8 cellular contexts compared by ENCODE assay signal in genomic region chr9:71911908-71912325, GRCh38. TPM values are rescaled to one million over a fixed set of nuclear protein-coding genes. Genes with fewer than 3 reads are reported as not detected.
DNase-seq lines count a peak whose midpoint lies in the region; ATAC-seq, FAIRE-seq and TF ChIP-seq lines count a peak whose summit lies in the region.

No MANE protein-coding gene starts in this region.

- peak overlapping the region; percentile 83 for H2AFZ ChIP-seq in GM12878 (ENCODE audit: control insufficient read depth, low read depth, low read length)
- H2AFZ ChIP-seq in HepG2 (ENCODE audit: low read length), result peak overlapping the region; percentile 8

- H3K79me2 ChIP-seq in GM12878 (ENCODE audit: control insufficient read depth, insufficient read depth, low read length), result peaks cover 90% of the 10 kb centered on the region
- peaks cover 77% of the 10 kb centered on the region for H3K79me2 ChIP-seq in HepG2 (ENCODE audit: insufficient read depth, low read length)

- RAD21 ChIA-PET in GM12878 (lab: Charles Lee; ENCODE audit: unreplicated experiment), result interaction anchor here (1.1 to 3.9 kb wide), 3 partner anchors 15 to 93 kb away, joined by 3 to 22 read pairs (median 4); no protein-coding TSS in a partner anchor

- no peaks in the 10 kb centered on the region for H3K27me3 Mint-ChIP-seq in activated naive CD4-positive, alpha-beta T cell treated with anti-CD3 and anti-CD28 coated beads for 36 hours (ENCODE audit: low read depth)

- no peaks in the 10 kb centered on the region for H3K36me3 ChIP-seq in GM12878 (ENCODE audit: control insufficient read depth in 2 of 2, insufficient read depth in 2 of 2, low read length in 1 of 2)
- no peaks in the 10 kb centered on the region for H3K36me3 ChIP-seq in HepG2 (replicated peaks in 1 of 2; ENCODE audit: control insufficient read depth in 1 of 2, insufficient read depth in 2 of 2, low read length in 2 of 2)
- H3K36me3 ChIP-seq in transverse colon, result no peaks in the 10 kb centered on the region

- H3K27ac Mint-ChIP-seq in activated naive CD4-positive, alpha-beta T cell treated with anti-CD3 and anti-CD28 coated beads for 36 hours, result peak overlapping the region; percentile 92

- H3K9ac ChIP-seq in GM12878 (ENCODE audit: control insufficient read depth, insufficient read depth, low read length) (peak overlapping the region; percentile 82), HepG2 (ENCODE audit: insufficient read depth, low read depth, low read length) (peak overlapping the region; percentile 68)

- in situ Hi-C loops in GM12878 (cut with MboI), result loop anchor here (25.0 kb wide), 2 partner anchors 1500 to 1650 kb away; partner anchors contain the start of genes KLF9 and SMC5
- in situ Hi-C loops in HepG2 (cut with HindIII; ENCODE audit: extremely low pct_ligation_motif_present, low pct_unique_long_range_greater_than_20kb), result no loop called here
- in situ Hi-C loops in transverse colon (cut with MboI; ENCODE audit: low pct_ligation_motif_present in 1 of 4, low pct_unique_long_range_greater_than_20kb in 1 of 4, low sequenced_read_pairs in 3 of 4), result no loop called here

- H3K4me1 ChIP-seq in GM12878 (ENCODE audit: control insufficient read depth, insufficient read depth, low read length), result peaks cover 4% of the 10 kb centered on the region
- H3K4me1 ChIP-seq in HepG2 (ENCODE audit: insufficient read depth, low read length), result peaks cover 43% of the 10 kb centered on the region
- H3K4me1 ChIP-seq in transverse colon, result peaks cover 16 to 56% (median 29%) of the 10 kb centered on the region in 4 donors

- intact Hi-C loops in activated naive CD4-positive, alpha-beta T cell treated with anti-CD3 and anti-CD28 coated beads for 36 hours (cut with micrococcal nuclease), result loop anchor here (1.0 to 10.0 kb wide), 13 partner anchors 15 to 1657 kb away; partner anchors contain the start of genes CEMIP2, SMC5, TMC1 and ZFAND5
- intact Hi-C loops in GM12878 (cut with micrococcal nuclease; ENCODE audit: unreplicated experiment), result loop anchor here (5.0 kb wide), 2 partner anchors 90 to 280 kb away; no protein-coding TSS in a partner anchor
- intact Hi-C loops in HepG2 (cut with micrococcal nuclease; ENCODE audit: unreplicated experiment), result loop anchor here (5.0 to 10.0 kb wide), 2 partner anchors 237 to 450 kb away; no protein-coding TSS in a partner anchor
- intact Hi-C loops in transverse colon (cut with DNase I; ENCODE audit: low total_unique reads), result no loop called here

- H3K9me3 ChIP-seq in GM12878 (replicated peaks; ENCODE audit: control insufficient read depth, insufficient read depth, low read length) (no peaks in the 10 kb centered on the region), HepG2 (ENCODE audit: low read length) (no peaks in the 10 kb centered on the region), transverse colon (no peaks in the 10 kb centered on the region)

- H3K4me2 ChIP-seq in GM12878 (ENCODE audit: control insufficient read depth, insufficient read depth) (peak overlapping the region; percentile 61), HepG2 (ENCODE audit: low read depth, low read length) (peak overlapping the region; percentile 67)

- peak overlapping the region; percentile 79 for H3K27ac ChIP-seq in GM12878 (ENCODE audit: control insufficient read depth, insufficient read depth)
- H3K27ac ChIP-seq in HepG2 (ENCODE audit: extremely low read length, insufficient read depth, low read length), result peak overlapping the region; percentile 76
- peak overlapping the region; percentile 95 to 99 (median 98) for H3K27ac ChIP-seq in transverse colon

- ATAC-seq in GM12878 (no peak), HepG2 (no peak), HG03342 (IDR thresholded peaks at IDR 0.05; ENCODE audit: unreplicated experiment) (no peak)

- TF ChIP-seq POLR2A in GM12878 (IDR thresholded peaks at IDR 0.05; ENCODE audit: low read depth, low read length) (no peak), HepG2 (IDR thresholded peaks at IDR 0.05; ENCODE audit: insufficient read depth in 1 of 2, low read depth in 2 of 2, low read length in 2 of 2) (no peak), transverse colon (IDR thresholded peaks at IDR 0.05) (no peak)

- TF ChIP-seq RAD21 in GM12878 (IDR thresholded peaks at IDR 0.05; ENCODE audit: insufficient read depth, low read depth, low read length) (no peak), HepG2 (CRISPR knock-in tag; IDR thresholded peaks at IDR 0.05) (no peak)

- POLR2A ChIA-PET in GM12878 (lab: Charles Lee) (interaction anchor here (1.2 to 1.9 kb wide), 5 partner anchors 10 to 119 kb away, joined by 3 to 8 read pairs (median 5); no protein-coding TSS in a partner anchor), HepG2 (lab: Yijun Ruan, JAX) (interaction anchor here (1.2 to 1.9 kb wide), 6 partner anchors 13 to 453 kb away, joined by 3 to 11 read pairs (median 6); partner anchors contain the start of gene ZFAND5)

- H3K4me3 Mint-ChIP-seq in activated naive CD4-positive, alpha-beta T cell treated with anti-CD3 and anti-CD28 coated beads for 36 hours, result peak overlapping the region; percentile 99

- H3K36me3 Mint-ChIP-seq in activated naive CD4-positive, alpha-beta T cell treated with anti-CD3 and anti-CD28 coated beads for 36 hours (ENCODE audit: low read depth), result no peaks in the 10 kb centered on the region

- H3K27me3 ChIP-seq in GM12878 (replicated peaks in 1 of 2; ENCODE audit: control insufficient read depth in 2 of 2, insufficient read depth in 2 of 2, low read length in 1 of 2), result no peaks in the 10 kb centered on the region
- no peaks in the 10 kb centered on the region; a peak in 1 of 5 replicates for H3K27me3 ChIP-seq in HepG2 (ENCODE audit: control insufficient read depth in 1 of 2, insufficient read depth in 2 of 2, low read length in 2 of 2)
- no peaks in the 10 kb centered on the region for H3K27me3 ChIP-seq in transverse colon

- H3K4me3 ChIP-seq in GM12878, result peak overlapping the region; percentile 89
- H3K4me3 ChIP-seq in HepG2 (replicated peaks in 1 of 3; ENCODE audit: insufficient read depth in 1 of 3, low read depth in 2 of 3, low read length in 3 of 3), result peak overlapping the region; percentile 69 to 85 (median 77)
- peak overlapping the region; percentile 39 to 97 (median 92) for H3K4me3 ChIP-seq in transverse colon

- TF ChIP-seq EP300 in GM12878 (IDR thresholded peaks at IDR 0.05; ENCODE audit: borderline replicate concordance in 1 of 2, control insufficient read depth in 1 of 2, low read depth in 2 of 2, low read length in 2 of 2) (no peak), HepG2 (IDR thresholded peaks at IDR 0.05; ENCODE audit: low read depth in 2 of 2, low read length in 2 of 2) (no peak), HepG2 (CRISPR knock-in tag; IDR thresholded peaks at IDR 0.05; ENCODE audit: borderline replicate concordance) (no peak), transverse colon (IDR thresholded peaks at IDR 0.05; ENCODE audit: low read depth) (no peak)

- H4K20me1 ChIP-seq in GM12878 (ENCODE audit: control insufficient read depth, insufficient read depth), result no peaks in the 10 kb centered on the region
- peaks cover 32% of the 10 kb centered on the region for H4K20me1 ChIP-seq in HepG2 (ENCODE audit: insufficient read depth, low read length)

- SMC1A ChIA-PET in GM12878 (lab: Charles Lee; ENCODE audit: uncharacterized antibody, unreplicated experiment), result interaction anchor here (0.7 to 8.2 kb wide), 6 partner anchors 16 to 65 kb away, joined by 4 to 77 read pairs (median 8); no protein-coding TSS in a partner anchor

- CTCF ChIA-PET in activated naive CD4-positive, alpha-beta T cell treated with anti-CD3 and anti-CD28 coated beads for 36 hours (lab: Charles Lee), result interaction anchor here (0.9 kb wide), 1 partner anchor 119 kb away, joined by 4 read pairs; no protein-coding TSS in a partner anchor
- CTCF ChIA-PET in GM12878 (lab: Yijun Ruan, JAX), result interaction anchor here (0.6 to 1.5 kb wide), 6 partner anchors 9 to 898 kb away, joined by 3 to 8 read pairs (median 4); no protein-coding TSS in a partner anchor
- CTCF ChIA-PET in HepG2 (lab: Yijun Ruan, JAX; ENCODE audit: low intra/inter-chr PET ratio, low total read pairs), result no interaction called here

- 1% methylated on average over 9 of the region's 9 CpGs for WGBS in GM12878 (ENCODE audit: insufficient coverage, insufficient replicate concordance, low lambda C conversion rate, missing lambda C conversion rate)
- 0% methylated on average over 9 of the region's 9 CpGs for WGBS in HepG2 (ENCODE audit: low lambda C conversion rate)
- WGBS in transverse colon (ENCODE audit: low coverage in 1 of 2), 2 donors, result 0 to 4% methylated on average over 4 to 9 of the region's 9 CpGs

- no peaks in the 10 kb centered on the region for H3K9me3 Mint-ChIP-seq in activated naive CD4-positive, alpha-beta T cell treated with anti-CD3 and anti-CD28 coated beads for 36 hours

- FAIRE-seq in GM12878 (lab: Jason Lieb, UNC) (no peak), HepG2 (lab: Jason Lieb, UNC) (no peak)

- BruUV-seq in GM12878 (replicated peaks; lab: Mats Ljungman, UMichigan), result TSS peak; percentile 75
- BruUV-seq in HepG2 (replicated peaks; lab: Mats Ljungman, UMichigan), result TSS peak; percentile 71

- peaks cover 56% of the 10 kb centered on the region for H3K4me1 Mint-ChIP-seq in activated naive CD4-positive, alpha-beta T cell treated with anti-CD3 and anti-CD28 coated beads for 36 hours (ENCODE audit: low read depth)

- no peak for DNase-seq in activated naive CD4-positive, alpha-beta T cell treated with anti-CD3 and anti-CD28 coated beads for 36 hours
- no peak for DNase-seq in activated naive CD4-positive, alpha-beta T cell treated with anti-CD3 and anti-CD28 coated beads, Interleukin-2, amount 50 U/mL, for 16 hours
- no peak for DNase-seq in GM12878 (ENCODE audit: low read depth, low spot score)
- DNase-seq in HepG2 (ENCODE audit: low spot score), result no peak
- no peak for DNase-seq in transverse colon
- no peak for DNase-seq in NCI-H187 treated with DMSO at 0.1 percent for 48 hours (lab: John Stamatoyannopoulos, UW)
- DNase-seq in effector CD4-positive, alpha-beta T cell, result no peak

- TF ChIP-seq CTCF in GM12878 (IDR thresholded peaks at IDR 0.05 in 2 of 3, conservative IDR thresholded peaks at IDR 0.05 in 1 of 3; ENCODE audit: control insufficient read depth in 2 of 3, extremely low read depth in 1 of 3, insufficient read depth in 1 of 3, low read depth in 3 of 3, low read length in 3 of 3), result no peak
- no peak for TF ChIP-seq CTCF in HepG2 (CRISPR knock-in tag; IDR thresholded peaks at IDR 0.05)
- TF ChIP-seq CTCF in transverse colon (IDR thresholded peaks at IDR 0.05), result no peak

RNA-seq across cellular contexts. Expression of gene C9orf85, which starts 0.5 kb away (rescaled TPM):
- 1 to 10 TPM; 6.2 to 6.7 TPM for total RNA-seq in activated naive CD4-positive, alpha-beta T cell treated with anti-CD3 and anti-CD28 coated beads for 36 hours
- 12.3 and 13.7 TPM in 2 replicates for total RNA-seq in GM12878 (2013; cell fraction: nucleolus; rRNA removed)
- 11.7 and 13.4 TPM in 2 replicates for total RNA-seq in GM12878 (2014; rRNA removed)
- 22.0 and 22.5 TPM in 2 replicates for total RNA-seq in GM12878 (2014; rRNA removed; fragmentation: Illumina TruSeq; extraction: Trizol)
- 9.0 and 9.1 TPM in 2 replicates for total RNA-seq in GM12878 (2021)
- polyA plus RNA-seq in GM12878 (2011; ENCODE audit: low read depth), result 7.8 TPM
- 15.2 and 19.4 TPM in 2 replicates for polyA plus RNA-seq in GM12878 (2011; rRNA removed)
- polyA plus RNA-seq in GM12878 (2011; cell fraction: cytosol; rRNA removed), result 9.1 and 9.5 TPM in 2 replicates
- 5.0 and 5.6 TPM in 2 replicates for polyA plus RNA-seq in GM12878 (2011; cell fraction: nucleus; rRNA removed)
- polyA plus RNA-seq in GM12878 (2012), result 9.8 and 11.8 TPM in 2 replicates
- polyA plus RNA-seq in GM12878 (2014; fragmentation: Illumina TruSeq; extraction: Trizol), result 22.6 and 30.2 TPM in 2 replicates
- 10 to 100 TPM; 16.6 to 16.7 TPM for polyA plus RNA-seq in GM12878 (2014; fragmentation: Nextera tagmentation; extraction: Ambion mirVana)
- 14.7 and 16.3 TPM in 2 replicates for polyA plus RNA-seq in GM12878 (2014; rRNA removed)
- polyA plus RNA-seq in GM12878 (2016; fragmentation: Nextera tagmentation; extraction: Ambion mirVana), result 10 to 100 TPM; 16.2 to 16.6 TPM
- polyA minus RNA-seq in GM12878 (2011; rRNA and poly(A)+ RNA removed), result 5.6 and 5.9 TPM in 2 replicates
- 4.4 and 6.0 TPM in 2 replicates for polyA minus RNA-seq in GM12878 (2011; cell fraction: cytosol; rRNA and poly(A)+ RNA removed)
- 6.5 and 12.8 TPM in 2 replicates for polyA minus RNA-seq in GM12878 (2011; cell fraction: nucleus; rRNA and poly(A)+ RNA removed)
- total RNA-seq in HepG2 (2016; rRNA removed; fragmentation: Illumina TruSeq; extraction: Trizol), result 9.9 and 10.1 TPM in 2 replicates
- total RNA-seq in HepG2 (2016; cell fraction: cytosol; rRNA removed; fragmentation: Illumina TruSeq; extraction: Trizol; ENCODE audit: low read depth), result 5.5 and 6.6 TPM in 2 replicates
- total RNA-seq in HepG2 (2016; cell fraction: insoluble cytoplasmic fraction; rRNA removed; fragmentation: Illumina TruSeq; extraction: Trizol), result 9.8 and 12.3 TPM in 2 replicates
- 11.8 and 13.0 TPM in 2 replicates for total RNA-seq in HepG2 (2016; cell fraction: membrane; rRNA removed; fragmentation: Illumina TruSeq; extraction: Trizol)
- total RNA-seq in HepG2 (2016; cell fraction: nucleus; rRNA removed; fragmentation: Illumina TruSeq; extraction: Trizol), result 7.3 and 8.5 TPM in 2 replicates
- 11.3 and 13.9 TPM in 2 replicates for polyA plus RNA-seq in HepG2 (2011; rRNA removed)
- polyA plus RNA-seq in HepG2 (2011; cell fraction: cytosol; rRNA removed), result 10.5 and 13.4 TPM in 2 replicates
- 3.9 and 5.8 TPM in 2 replicates for polyA plus RNA-seq in HepG2 (2011; cell fraction: nucleus; rRNA removed)
- polyA plus RNA-seq in HepG2 (2012), result 14.9 and 15.4 TPM in 2 replicates
- polyA plus RNA-seq in HepG2 (2016; cell fraction: cytosol; fragmentation: Illumina TruSeq; extraction: Trizol; ENCODE audit: low read depth), result 7.0 and 7.2 TPM in 2 replicates
- polyA plus RNA-seq in HepG2 (2016; cell fraction: insoluble cytoplasmic fraction; fragmentation: Illumina TruSeq; extraction: Trizol; ENCODE audit: low read depth), result 15.7 and 16.4 TPM in 2 replicates
- 12.6 and 13.2 TPM in 2 replicates for polyA plus RNA-seq in HepG2 (2016; cell fraction: membrane; fragmentation: Illumina TruSeq; extraction: Trizol; ENCODE audit: low read depth)
- 7.9 and 8.9 TPM in 2 replicates for polyA plus RNA-seq in HepG2 (2016; cell fraction: nucleus; fragmentation: Illumina TruSeq; extraction: Trizol; ENCODE audit: insufficient read depth, low read depth)
- 5.1 and 6.1 TPM in 2 replicates for polyA minus RNA-seq in HepG2 (2011; rRNA and poly(A)+ RNA removed; ENCODE audit: low replicate concordance)
- 6.2 and 9.6 TPM in 2 replicates for polyA minus RNA-seq in HepG2 (2011; cell fraction: cytosol; rRNA and poly(A)+ RNA removed)
- 17.6 and 21.1 TPM in 2 replicates for polyA minus RNA-seq in HepG2 (2011; cell fraction: nucleus; rRNA and poly(A)+ RNA removed)
- 10 to 100 TPM in 2 of 4 donors, 1 to 10 TPM in 2; 3.0 to 14.9 (median 9.8) TPM for total RNA-seq in transverse colon

RNA-seq across cellular contexts. Expression of gene ABHD17B, which starts 0.9 kb away (rescaled TPM):
- 10 to 100 TPM; 10.2 to 11.1 TPM for total RNA-seq in activated naive CD4-positive, alpha-beta T cell treated with anti-CD3 and anti-CD28 coated beads for 36 hours
- 12.8 and 13.9 TPM in 2 replicates for total RNA-seq in GM12878 (2013; cell fraction: nucleolus; rRNA removed)
- total RNA-seq in GM12878 (2014; rRNA removed), result 16.6 and 19.1 TPM in 2 replicates
- total RNA-seq in GM12878 (2014; rRNA removed; fragmentation: Illumina TruSeq; extraction: Trizol), result 15.7 and 16.0 TPM in 2 replicates
- total RNA-seq in GM12878 (2021), result 16.8 and 17.4 TPM in 2 replicates
- 4.4 TPM for polyA plus RNA-seq in GM12878 (2011; ENCODE audit: low read depth)
- polyA plus RNA-seq in GM12878 (2011; rRNA removed), result 16.5 and 18.4 TPM in 2 replicates
- 10.3 and 11.2 TPM in 2 replicates for polyA plus RNA-seq in GM12878 (2011; cell fraction: cytosol; rRNA removed)
- 5.7 and 7.6 TPM in 2 replicates for polyA plus RNA-seq in GM12878 (2011; cell fraction: nucleus; rRNA removed)
- polyA plus RNA-seq in GM12878 (2012), result 6.0 and 9.8 TPM in 2 replicates
- polyA plus RNA-seq in GM12878 (2014; fragmentation: Illumina TruSeq; extraction: Trizol), result 12.3 and 14.7 TPM in 2 replicates
- 1 to 10 TPM; 3.5 to 6.9 TPM for polyA plus RNA-seq in GM12878 (2014; fragmentation: Nextera tagmentation; extraction: Ambion mirVana)
- polyA plus RNA-seq in GM12878 (2014; rRNA removed), result 13.5 and 17.6 TPM in 2 replicates
- polyA plus RNA-seq in GM12878 (2016; fragmentation: Nextera tagmentation; extraction: Ambion mirVana), result 10 to 100 TPM; 20.0 to 21.4 TPM
- polyA minus RNA-seq in GM12878 (2011; rRNA and poly(A)+ RNA removed), result 21.9 and 39.4 TPM in 2 replicates
- polyA minus RNA-seq in GM12878 (2011; cell fraction: cytosol; rRNA and poly(A)+ RNA removed), result 9.6 and 10.4 TPM in 2 replicates
- polyA minus RNA-seq in GM12878 (2011; cell fraction: nucleus; rRNA and poly(A)+ RNA removed), result 6.4 and 8.9 TPM in 2 replicates
- total RNA-seq in HepG2 (2016; rRNA removed; fragmentation: Illumina TruSeq; extraction: Trizol), result 22.0 and 25.2 TPM in 2 replicates
- total RNA-seq in HepG2 (2016; cell fraction: cytosol; rRNA removed; fragmentation: Illumina TruSeq; extraction: Trizol; ENCODE audit: low read depth), result 24.6 and 25.6 TPM in 2 replicates
- 23.0 and 26.4 TPM in 2 replicates for total RNA-seq in HepG2 (2016; cell fraction: insoluble cytoplasmic fraction; rRNA removed; fragmentation: Illumina TruSeq; extraction: Trizol)
- total RNA-seq in HepG2 (2016; cell fraction: membrane; rRNA removed; fragmentation: Illumina TruSeq; extraction: Trizol), result 16.4 and 17.3 TPM in 2 replicates
- 15.0 and 15.1 TPM in 2 replicates for total RNA-seq in HepG2 (2016; cell fraction: nucleus; rRNA removed; fragmentation: Illumina TruSeq; extraction: Trizol)
- polyA plus RNA-seq in HepG2 (2011; rRNA removed), result 10.4 and 11.3 TPM in 2 replicates
- 7.4 and 10.3 TPM in 2 replicates for polyA plus RNA-seq in HepG2 (2011; cell fraction: cytosol; rRNA removed)
- 5.7 and 7.3 TPM in 2 replicates for polyA plus RNA-seq in HepG2 (2011; cell fraction: nucleus; rRNA removed)
- polyA plus RNA-seq in HepG2 (2012), result 9.7 and 10.6 TPM in 2 replicates
- 0.92 TPM in 2 replicates for polyA plus RNA-seq in HepG2 (2016; cell fraction: cytosol; fragmentation: Illumina TruSeq; extraction: Trizol; ENCODE audit: low read depth)
- polyA plus RNA-seq in HepG2 (2016; cell fraction: insoluble cytoplasmic fraction; fragmentation: Illumina TruSeq; extraction: Trizol; ENCODE audit: low read depth), result 20.8 and 22.8 TPM in 2 replicates
- polyA plus RNA-seq in HepG2 (2016; cell fraction: membrane; fragmentation: Illumina TruSeq; extraction: Trizol; ENCODE audit: low read depth), result 3.6 and 3.8 TPM in 2 replicates
- 16.3 and 17.8 TPM in 2 replicates for polyA plus RNA-seq in HepG2 (2016; cell fraction: nucleus; fragmentation: Illumina TruSeq; extraction: Trizol; ENCODE audit: insufficient read depth, low read depth)
- polyA minus RNA-seq in HepG2 (2011; rRNA and poly(A)+ RNA removed; ENCODE audit: low replicate concordance), result 19.1 and 32.6 TPM in 2 replicates
- 13.6 and 15.4 TPM in 2 replicates for polyA minus RNA-seq in HepG2 (2011; cell fraction: cytosol; rRNA and poly(A)+ RNA removed)
- polyA minus RNA-seq in HepG2 (2011; cell fraction: nucleus; rRNA and poly(A)+ RNA removed), result 23.0 and 24.5 TPM in 2 replicates
- 10 to 100 TPM in 3 of 4 donors, 1 to 10 TPM in 1; 4.6 to 37.0 (median 21.5) TPM for total RNA-seq in transverse colon
